In genomic region chr10:72276013-72276387, GRCh38 we compare ENCODE assay signal across 8 cellular contexts. TPM values are rescaled to one million over a fixed set of nuclear protein-coding genes. Genes with fewer than 3 reads are reported as not detected.
A peak's percentile ranks its signal among the peaks of the same experiment; 100 is the strongest.
DNase-seq lines count a peak whose midpoint lies in the region; ATAC-seq and TF ChIP-seq lines count a peak whose summit lies in the region.

No MANE protein-coding gene starts in this region.

- H3K4me1 Mint-ChIP-seq in CD4-positive, alpha-beta memory T cell, result peaks cover 20 to 61% (median 43%) of the 10 kb centered on the region in 4 donors
- H3K4me1 Mint-ChIP-seq in activated naive CD8-positive, alpha-beta T cell treated with anti-CD3 and anti-CD28 coated beads, Interleukin-2, amount 10 ng/mL, durations not matched to agents 7 days and 5 days, result peaks cover 51% of the 10 kb centered on the region

- H3K9me3 ChIP-seq in CD4-positive, alpha-beta memory T cell (ENCODE audit: control insufficient read depth in 1 of 2, low read length in 2 of 2), result no peaks in the 10 kb centered on the region
- H3K9me3 ChIP-seq in KOPT-K1 (ENCODE audit: insufficient read depth, low read length, poor library complexity, severe bottlenecking), result no peaks in the 10 kb centered on the region
- H3K9me3 ChIP-seq in stomach smooth muscle (ENCODE audit: control insufficient read depth in 2 of 2, low read length in 2 of 2), result no peaks in the 10 kb centered on the region

- intact Hi-C loops in CD4-positive, alpha-beta memory T cell (cut with micrococcal nuclease), result no loop called here

- no peaks in the 10 kb centered on the region for H3K27me3 Mint-ChIP-seq in CD4-positive, alpha-beta memory T cell
- H3K27me3 Mint-ChIP-seq in activated naive CD8-positive, alpha-beta T cell treated with anti-CD3 and anti-CD28 coated beads, Interleukin-2, amount 10 ng/mL, durations not matched to agents 7 days and 5 days, result no peaks in the 10 kb centered on the region

- H3K9ac ChIP-seq in stomach smooth muscle (ENCODE audit: low read length in 2 of 2), result no peak overlapping the region

- H3K4me3 Mint-ChIP-seq in CD4-positive, alpha-beta memory T cell, result peak overlapping the region; percentile 96 to 100 (median 98)
- H3K4me3 Mint-ChIP-seq in activated naive CD8-positive, alpha-beta T cell treated with anti-CD3 and anti-CD28 coated beads, Interleukin-2, amount 10 ng/mL, durations not matched to agents 7 days and 5 days, result peak overlapping the region; percentile 93

- POLR2A ChIA-PET in CD4-positive, alpha-beta memory T cell (lab: Charles Lee; ENCODE audit: partially characterized antibody), result interaction anchor here (0.8 to 7.7 kb wide), 16 partner anchors 8 to 189 kb away, joined by 3 to 161 read pairs (median 40); partner anchors contain the start of genes ANAPC16, ASCC1, DNAJB12 and SPOCK2
- POLR2A ChIA-PET in activated naive CD8-positive, alpha-beta T cell treated with anti-CD3 and anti-CD28 coated beads, Interleukin-2, amount 10 ng/mL, durations not matched to agents 7 days and 5 days (lab: Charles Lee), result interaction anchor here (0.8 to 53.3 kb wide), 10 partner anchors 9 to 206 kb away, joined by 3 to 1812 read pairs (median 61); partner anchors contain the start of genes ANAPC16 and ASCC1

- no peak for ATAC-seq in activated naive CD8-positive, alpha-beta T cell treated with anti-CD3 and anti-CD28 coated beads, Interleukin-2, amount 10 ng/mL, durations not matched to agents 7 days and 5 days (ENCODE audit: low read depth)

- H3K36me3 ChIP-seq in CD4-positive, alpha-beta memory T cell (ENCODE audit: insufficient read depth, low read length), result peaks cover 20% of the 10 kb centered on the region
- H3K36me3 ChIP-seq in KOPT-K1 (ENCODE audit: insufficient read depth, low read length) (peaks cover 19% of the 10 kb centered on the region), kidney epithelial cell (ENCODE audit: control insufficient read depth, insufficient read depth, low read length) (peaks cover 6% of the 10 kb centered on the region), stomach smooth muscle (ENCODE audit: control insufficient read depth in 2 of 2, insufficient read depth in 2 of 2, low read length in 2 of 2) (peaks cover 0 to 9% of the 10 kb centered on the region in 2 donors)

- H3K4me3 ChIP-seq in CD4-positive, alpha-beta memory T cell (ENCODE audit: low read length in 2 of 2), result peak overlapping the region; percentile 99 to 100
- H3K4me3 ChIP-seq in kidney epithelial cell (ENCODE audit: low read depth, low read length) (peak overlapping the region; percentile 86), stomach smooth muscle (ENCODE audit: low read length in 2 of 2) (peak overlapping the region; percentile 90 to 99)

- H3K9me3 Mint-ChIP-seq in CD4-positive, alpha-beta memory T cell, result peaks cover 0 to 2% (median 0%) of the 10 kb centered on the region in 8 donors
- H3K9me3 Mint-ChIP-seq in activated naive CD8-positive, alpha-beta T cell treated with anti-CD3 and anti-CD28 coated beads, Interleukin-2, amount 10 ng/mL, durations not matched to agents 7 days and 5 days, result no peaks in the 10 kb centered on the region

- TF ChIP-seq CTCF in kidney epithelial cell (IDR thresholded peaks at IDR 0.05; ENCODE audit: insufficient read depth, low read length, poor library complexity, severe bottlenecking), result no peak

- peaks cover 44% of the 10 kb centered on the region for H3K4me1 ChIP-seq in CD4-positive, alpha-beta memory T cell (ENCODE audit: insufficient read depth, low read length)
- peaks cover 30% of the 10 kb centered on the region for H3K4me1 ChIP-seq in stomach smooth muscle (ENCODE audit: control insufficient read depth, insufficient read depth, low read length)

- DNase-seq in CD4-positive, alpha-beta memory T cell, result peak in 2 of 5 donors; percentile 20 to 67
- DNase-seq in activated naive CD8-positive, alpha-beta T cell treated with anti-CD3 and anti-CD28 coated beads, Interleukin-2, amount 10 ng/mL, durations not matched to agents 7 days and 5 days, result no peak
- DNase-seq in kidney epithelial cell (ENCODE audit: low read depth) (no peak), NCI-H1436 treated with DMSO at 0.1 percent for 48 hours (lab: John Stamatoyannopoulos, UW) (no peak), NCI-H1417 treated with DMSO at 0.1 percent for 48 hours (lab: John Stamatoyannopoulos, UW) (no peak), NCI-H2227 (lab: John Stamatoyannopoulos, UW; ENCODE audit: unreplicated experiment) (no peak)

- peak overlapping the region; percentile 83 to 99 (median 96) for H3K27ac Mint-ChIP-seq in CD4-positive, alpha-beta memory T cell
- H3K27ac Mint-ChIP-seq in activated naive CD8-positive, alpha-beta T cell treated with anti-CD3 and anti-CD28 coated beads, Interleukin-2, amount 10 ng/mL, durations not matched to agents 7 days and 5 days, result peak overlapping the region; percentile 93

- no peaks in the 10 kb centered on the region for H3K27me3 ChIP-seq in CD4-positive, alpha-beta memory T cell (ENCODE audit: insufficient read depth, low read length)
- H3K27me3 ChIP-seq in kidney epithelial cell (ENCODE audit: control insufficient read depth, insufficient read depth, low read length), result no peaks in the 10 kb centered on the region
- H3K27me3 ChIP-seq in stomach smooth muscle (ENCODE audit: control insufficient read depth in 1 of 2, insufficient read depth in 2 of 2, low read length in 2 of 2), result no peaks in the 10 kb centered on the region

- CTCF ChIA-PET in CD4-positive, alpha-beta memory T cell (lab: Charles Lee; ENCODE audit: partially characterized antibody), result interaction anchor here (0.7 to 5.3 kb wide), 20 partner anchors 8 to 150 kb away, joined by 3 to 168 read pairs (median 18); no protein-coding TSS in a partner anchor

- peaks cover 21 to 29% of the 10 kb centered on the region in 2 donors for H3K36me3 Mint-ChIP-seq in CD4-positive, alpha-beta memory T cell
- H3K36me3 Mint-ChIP-seq in activated naive CD8-positive, alpha-beta T cell treated with anti-CD3 and anti-CD28 coated beads, Interleukin-2, amount 10 ng/mL, durations not matched to agents 7 days and 5 days, result peaks cover 30% of the 10 kb centered on the region

- H3K27ac ChIP-seq in CD4-positive, alpha-beta memory T cell (ENCODE audit: low read depth, low read length), result peak overlapping the region; percentile 99
- H3K27ac ChIP-seq in KOPT-K1 (ENCODE audit: low read depth, low read length, poor library complexity, severe bottlenecking) (peak overlapping the region; percentile 74), stomach smooth muscle (ENCODE audit: low read length) (peak overlapping the region; percentile 98)

RNA-seq across cellular contexts. Expression of gene DDIT4, which starts 2.3 kb away (rescaled TPM):
- 10 to 100 TPM; 23.1 to 24.5 TPM for total RNA-seq in CD4-positive, alpha-beta memory T cell
- polyA plus RNA-seq in CD4-positive, alpha-beta memory T cell, result 100 to 1,000 TPM; 154 to 635 TPM
- 100 to 1,000 TPM; 150 to 159 TPM for total RNA-seq in activated naive CD8-positive, alpha-beta T cell treated with anti-CD3 and anti-CD28 coated beads, Interleukin-2, amount 10 ng/mL, durations not matched to agents 7 days and 5 days
- 278 and 280 TPM in 2 replicates for total RNA-seq in kidney epithelial cell

RNA-seq across cellular contexts. Expression of gene ASCC1, which starts 59.9 kb away (rescaled TPM):
- total RNA-seq in CD4-positive, alpha-beta memory T cell, result 10 to 100 TPM; 14.3 to 17.5 TPM
- polyA plus RNA-seq in CD4-positive, alpha-beta memory T cell, result 10 to 100 TPM; 19.6 to 24.9 TPM
- 10 to 100 TPM; 28.5 to 34.4 TPM for total RNA-seq in activated naive CD8-positive, alpha-beta T cell treated with anti-CD3 and anti-CD28 coated beads, Interleukin-2, amount 10 ng/mL, durations not matched to agents 7 days and 5 days
- 30.7 and 38.6 TPM in 2 replicates for total RNA-seq in kidney epithelial cell

Comparison
In these comparisons a context has a peak if more than half of its experiments do, and no peak if none do; other contexts are left out.
1. RNA of gene DDIT4, which starts 2.3 kb away (total RNA-seq): 278 to 280 TPM in kidney epithelial cell and 150 to 159 TPM in activated naive CD8-positive, alpha-beta T cell treated with anti-CD3 and anti-CD28 coated beads, Interleukin-2, amount 10 ng/mL, durations not matched to agents 7 days and 5 days; 23.1 to 24.5 TPM in CD4-positive, alpha-beta memory T cell; every median in the first group is over 4 times any median in the second.
2. Peak in every context shown above with its lines, with median percentiles within 50 percentile points of each other: H3K27ac ChIP-seq and H3K4me3 ChIP-seq.